Comparison of ENCODE assay signal across 1 cellular context in the genomic region with DNA sequence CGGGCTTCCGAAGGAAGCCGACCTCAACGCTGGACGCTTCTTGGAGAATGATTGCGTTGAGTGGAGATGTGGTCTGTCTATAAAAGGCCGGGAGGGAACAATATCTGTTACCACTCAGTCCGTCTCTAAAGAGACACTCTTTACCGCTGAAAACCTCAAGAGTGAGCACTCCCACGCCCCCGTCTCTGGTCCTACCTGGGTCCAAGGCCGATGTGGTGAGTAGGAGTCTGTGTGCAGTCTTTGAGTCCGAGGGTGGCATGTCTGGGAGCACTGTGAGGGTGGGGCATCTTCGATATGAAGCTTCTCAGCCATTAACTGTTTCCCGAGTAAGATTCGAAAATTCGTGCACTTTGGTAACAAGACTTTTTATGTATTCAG.
A peak's percentile ranks its signal among the peaks of the same experiment; 100 is the strongest.
TF ChIP-seq lines count a peak whose summit lies in the region.

No MANE protein-coding gene starts in this region.

TF ChIP-seq in GM12878, 131 proteins besides CTCF, POLR2A, EP300 and RAD21 (continued from another document):
- TF ChIP-seq, protein P1, sequence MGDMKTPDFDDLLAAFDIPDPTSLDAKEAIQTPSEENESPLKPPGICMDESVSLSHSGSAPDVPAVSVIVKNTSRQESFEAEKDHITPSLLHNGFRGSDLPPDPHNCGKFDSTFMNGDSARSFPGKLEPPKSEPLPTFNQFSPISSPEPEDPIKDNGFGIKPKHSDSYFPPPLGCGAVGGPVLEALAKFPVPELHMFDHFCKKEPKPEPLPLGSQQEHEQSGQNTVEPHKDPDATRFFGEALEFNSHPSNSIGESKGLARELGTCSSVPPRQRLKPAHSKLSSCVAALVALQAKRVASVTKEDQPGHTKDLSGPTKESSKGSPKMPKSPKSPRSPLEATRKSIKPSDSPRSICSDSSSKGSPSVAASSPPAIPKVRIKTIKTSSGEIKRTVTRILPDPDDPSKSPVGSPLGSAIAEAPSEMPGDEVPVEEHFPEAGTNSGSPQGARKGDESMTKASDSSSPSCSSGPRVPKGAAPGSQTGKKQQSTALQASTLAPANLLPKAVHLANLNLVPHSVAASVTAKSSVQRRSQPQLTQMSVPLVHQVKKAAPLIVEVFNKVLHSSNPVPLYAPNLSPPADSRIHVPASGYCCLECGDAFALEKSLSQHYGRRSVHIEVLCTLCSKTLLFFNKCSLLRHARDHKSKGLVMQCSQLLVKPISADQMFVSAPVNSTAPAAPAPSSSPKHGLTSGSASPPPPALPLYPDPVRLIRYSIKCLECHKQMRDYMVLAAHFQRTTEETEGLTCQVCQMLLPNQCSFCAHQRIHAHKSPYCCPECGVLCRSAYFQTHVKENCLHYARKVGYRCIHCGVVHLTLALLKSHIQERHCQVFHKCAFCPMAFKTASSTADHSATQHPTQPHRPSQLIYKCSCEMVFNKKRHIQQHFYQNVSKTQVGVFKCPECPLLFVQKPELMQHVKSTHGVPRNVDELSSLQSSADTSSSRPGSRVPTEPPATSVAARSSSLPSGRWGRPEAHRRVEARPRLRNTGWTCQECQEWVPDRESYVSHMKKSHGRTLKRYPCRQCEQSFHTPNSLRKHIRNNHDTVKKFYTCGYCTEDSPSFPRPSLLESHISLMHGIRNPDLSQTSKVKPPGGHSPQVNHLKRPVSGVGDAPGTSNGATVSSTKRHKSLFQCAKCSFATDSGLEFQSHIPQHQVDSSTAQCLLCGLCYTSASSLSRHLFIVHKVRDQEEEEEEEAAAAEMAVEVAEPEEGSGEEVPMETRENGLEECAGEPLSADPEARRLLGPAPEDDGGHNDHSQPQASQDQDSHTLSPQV (IDR thresholded peaks at IDR 0.05): no peak
- TF ChIP-seq KLF5 (IDR thresholded peaks at IDR 0.05; ENCODE audit: partially characterized antibody) (no peak), NBN (IDR thresholded peaks at IDR 0.05) (no peak), NR2C1 (IDR thresholded peaks at IDR 0.05) (no peak), IRF4 (IDR thresholded peaks at IDR 0.05; ENCODE audit: low read depth, low read length) (no peak), REST (IDR thresholded peaks at IDR 0.05; ENCODE audit: low read depth, low read length) (no peak), EGR1 (IDR thresholded peaks at IDR 0.05; ENCODE audit: borderline replicate concordance in 1 of 2, low read depth in 2 of 2, low read length in 2 of 2) (peak in 1 of 2 experiments; percentile 48; a peak in 2 of 3 replicates)
